ENCODE assay signal across 19 cellular contexts in the genomic region with DNA sequence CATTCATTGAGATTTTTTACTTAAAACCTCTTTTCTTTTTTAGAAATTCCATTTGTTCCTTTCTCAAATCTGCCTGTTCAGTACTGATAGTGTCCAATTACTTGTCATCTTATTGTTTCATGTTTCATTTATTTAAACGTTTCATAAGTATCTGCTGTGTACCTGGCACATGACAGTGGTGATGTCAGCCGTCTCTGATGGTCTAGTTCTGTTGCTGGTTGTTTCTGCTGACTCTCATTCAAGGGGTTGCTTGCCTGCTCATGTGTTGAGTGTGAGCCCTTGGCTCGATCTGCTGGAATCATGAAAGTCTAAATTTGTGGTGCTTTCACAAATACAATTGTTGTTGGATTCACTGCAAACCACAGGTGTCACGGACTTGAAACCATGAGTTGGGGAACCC. TPM values are rescaled to one million over a fixed set of nuclear protein-coding genes. Genes with fewer than 3 reads are reported as not detected.
DNase-seq lines count a peak whose midpoint lies in the region; ATAC-seq, FAIRE-seq and TF ChIP-seq lines count a peak whose summit lies in the region.
"Had no signal": no experiment of that assay in that cellular context is flagged by ENCODE, and none has a peak within 500 bp of the region (broad histone marks: within the 10 kb centered on the region; RNA-seq: fewer than 3 reads in every experiment).

No MANE protein-coding gene starts in this region.

- intact Hi-C loops in GM12878 (cut with micrococcal nuclease; ENCODE audit: unreplicated experiment): no loop called here
- intact Hi-C loops in heart right ventricle (cut with DNase I): no loop called here

- ATAC-seq in GM12878 (no peak), heart right ventricle (no peak)
- ATAC-seq in activated T-helper 17 cell treated with anti-CD3 and anti-CD28 coated beads, Interleukin-2, amount 50 U/mL, for 72 hours (replicated peaks): no peak

- H3K27ac Mint-ChIP-seq in activated T-helper 17 cell treated with anti-CD3 and anti-CD28 coated beads, Interleukin-2, amount 50 U/mL, for 72 hours: no peak overlapping the region

- in situ Hi-C loops in GM12878 (cut with MboI): no loop called here

- H3K79me2 ChIP-seq in GM12878 (ENCODE audit: control insufficient read depth, insufficient read depth, low read length): no peaks in the 10 kb centered on the region

- DNase-seq in GM12865 (ENCODE audit: low read depth) (peak; percentile 21), GM12878 (ENCODE audit: low read depth, low spot score) (no peak), epithelial cell of prostate (ENCODE audit: low read depth, low spot score) (no peak), heart right ventricle (no peak), ecto neural progenitor cell (ENCODE audit: low spot score) (no peak), mesenteric fat pad (ENCODE audit: low spot score) (no peak)
- DNase-seq: C1 segment of cervical spinal cord; Calu3; CD4-positive, alpha-beta memory T cell; COR-L47; DMS53; DMS79 treated with DMSO at 0.1 percent for 48 hours; GF-D8; GOT3 had no signal

- BruUV-seq in GM12878 (replicated peaks; lab: Mats Ljungman, UMichigan): no TSS peak

- no peak for TF ChIP-seq RAD21 in GM12878 (IDR thresholded peaks at IDR 0.05; ENCODE audit: insufficient read depth, low read depth, low read length)

- H3K9ac ChIP-seq in GM12878 (ENCODE audit: control insufficient read depth, insufficient read depth, low read length): no peak overlapping the region

- peaks cover 2% of the 10 kb centered on the region for H3K4me1 Mint-ChIP-seq in activated T-helper 17 cell treated with anti-CD3 and anti-CD28 coated beads, Interleukin-2, amount 50 U/mL, for 72 hours

- H3K27me3 ChIP-seq in GM12878 (replicated peaks in 1 of 2; ENCODE audit: control insufficient read depth in 2 of 2, insufficient read depth in 2 of 2, low read length in 1 of 2) (no peaks in the 10 kb centered on the region), heart right ventricle (no peaks in the 10 kb centered on the region)

- CTCF ChIA-PET in HEK293 (lab: Yijun Ruan, JAX) (interaction anchor here (1.8 kb wide), 1 partner anchor 138 kb away, joined by 8 read pairs; no protein-coding TSS in a partner anchor), GM12878 (lab: Yijun Ruan, JAX) (no interaction called here)

- H3K4me2 ChIP-seq in GM12878 (ENCODE audit: control insufficient read depth, insufficient read depth): no peak overlapping the region

- 34% methylated on average over 4 of the region's 4 CpGs for WGBS in GM12878 (ENCODE audit: insufficient coverage, insufficient replicate concordance, low lambda C conversion rate, missing lambda C conversion rate)
- 64 to 77% methylated on average over 4 of the region's 4 CpGs for WGBS in heart right ventricle, 2 donors

- H3K4me1 ChIP-seq in HEK293 (ENCODE audit: control insufficient read depth, insufficient read depth, low read length): no peaks in the 10 kb centered on the region
- H3K4me1 ChIP-seq in GM12878 (ENCODE audit: control insufficient read depth, insufficient read depth, low read length): peaks cover 1% of the 10 kb centered on the region
- peaks cover 0 to 7% (median 3%) of the 10 kb centered on the region in 9 donors for H3K4me1 ChIP-seq in heart right ventricle
- H3K4me1 ChIP-seq: HAP-1 had no signal

- H2AFZ ChIP-seq in GM12878 (ENCODE audit: control insufficient read depth, low read depth, low read length): no peak overlapping the region

- FAIRE-seq in GM12878 (lab: Jason Lieb, UNC): peak; percentile 7
- FAIRE-seq: GM19239, H54 had no signal

- H3K9me3 Mint-ChIP-seq in activated T-helper 17 cell treated with anti-CD3 and anti-CD28 coated beads, Interleukin-2, amount 50 U/mL, for 72 hours: peaks cover 6% of the 10 kb centered on the region

- POLR2A ChIA-PET in HEK293 (lab: Yijun Ruan, JAX) (no interaction called here), GM12878 (lab: Charles Lee) (no interaction called here)

- H3K9me3 ChIP-seq in HEK293 (ENCODE audit: control insufficient read depth, insufficient read depth, low read depth, low read length) (no peaks in the 10 kb centered on the region), GM12878 (replicated peaks; ENCODE audit: control insufficient read depth, insufficient read depth, low read length) (peaks cover 7% of the 10 kb centered on the region; the same call in 2 of the 3 replicates), heart right ventricle (peaks cover 0 to 23% (median 5%) of the 10 kb centered on the region in 11 donors)
- H3K9me3 ChIP-seq: HAP-1 had no signal

- no peak overlapping the region for H3K4me3 ChIP-seq in GM12865 (ENCODE audit: low read depth, low read length)
- no peak overlapping the region for H3K4me3 ChIP-seq in HEK293 (ENCODE audit: low read depth, low read length)
- H3K4me3 ChIP-seq in GM12878: no peak overlapping the region
- H3K4me3 ChIP-seq in heart right ventricle: no peak overlapping the region
- H3K4me3 ChIP-seq: HAP-1 had no signal

- no peaks in the 10 kb centered on the region for H3K36me3 Mint-ChIP-seq in activated T-helper 17 cell treated with anti-CD3 and anti-CD28 coated beads, Interleukin-2, amount 50 U/mL, for 72 hours (ENCODE audit: low read depth)

- no peak overlapping the region for H3K27ac ChIP-seq in HEK293 (ENCODE audit: extremely low read depth, low read depth, low read length)
- H3K27ac ChIP-seq in GM12878 (ENCODE audit: control insufficient read depth, insufficient read depth): no peak overlapping the region
- H3K27ac ChIP-seq in epithelial cell of prostate: peak overlapping the region; percentile 19
- H3K27ac ChIP-seq in heart right ventricle: no peak overlapping the region

- H4K20me1 ChIP-seq in GM12878 (ENCODE audit: control insufficient read depth, insufficient read depth): no peaks in the 10 kb centered on the region

- H3K4me3 Mint-ChIP-seq in activated T-helper 17 cell treated with anti-CD3 and anti-CD28 coated beads, Interleukin-2, amount 50 U/mL, for 72 hours: no peak overlapping the region
- H3K4me3 Mint-ChIP-seq: CD4-positive, alpha-beta memory T cell had no signal

- RAD21 ChIA-PET in GM12878 (lab: Charles Lee; ENCODE audit: unreplicated experiment): no interaction called here

- SMC1A ChIA-PET in GM12878 (lab: Charles Lee; ENCODE audit: uncharacterized antibody, unreplicated experiment): no interaction called here

- TF ChIP-seq CTCF in GM12865 (IDR thresholded peaks at IDR 0.05; ENCODE audit: insufficient read depth, low read depth, low read length, missing control alignments) (no peak), HEK293 (tag by site-specific recombination; IDR thresholded peaks at IDR 0.05) (no peak), GM12878 (IDR thresholded peaks at IDR 0.05 in 2 of 3, conservative IDR thresholded peaks at IDR 0.05 in 1 of 3; ENCODE audit: control insufficient read depth in 2 of 3, extremely low read depth in 1 of 3, insufficient read depth in 1 of 3, low read depth in 3 of 3, low read length in 3 of 3) (no peak), heart right ventricle (IDR thresholded peaks at IDR 0.05) (no peak)

- no peak for TF ChIP-seq EP300 in GM12878 (IDR thresholded peaks at IDR 0.05; ENCODE audit: borderline replicate concordance in 1 of 2, control insufficient read depth in 1 of 2, low read depth in 2 of 2, low read length in 2 of 2)

- H3K27me3 Mint-ChIP-seq in activated T-helper 17 cell treated with anti-CD3 and anti-CD28 coated beads, Interleukin-2, amount 50 U/mL, for 72 hours: peaks cover 4% of the 10 kb centered on the region
- H3K27me3 Mint-ChIP-seq: CD4-positive, alpha-beta memory T cell had no signal

- no peak for TF ChIP-seq POLR2A in GM12878 (IDR thresholded peaks at IDR 0.05; ENCODE audit: low read depth, low read length)

- H3K36me3 ChIP-seq in HEK293 (ENCODE audit: control insufficient read depth in 2 of 2, insufficient read depth in 1 of 2, low read length in 2 of 2) (no peaks in the 10 kb centered on the region), GM12878 (ENCODE audit: control insufficient read depth in 2 of 2, insufficient read depth in 2 of 2, low read length in 1 of 2) (no peaks in the 10 kb centered on the region), heart right ventricle (no peaks in the 10 kb centered on the region)
- H3K36me3 ChIP-seq: HAP-1 had no signal

RNA-seq across cellular contexts. Expression of gene C2CD2, which starts 25.5 kb away (rescaled TPM):
- total RNA-seq in GM12878 (2013; cell fraction: nucleolus; rRNA removed): 193 and 225 TPM in 2 replicates
- total RNA-seq in GM12878 (2014; rRNA removed): 13.0 and 13.7 TPM in 2 replicates
- 8.3 and 10.9 TPM in 2 replicates for total RNA-seq in GM12878 (2014; rRNA removed; fragmentation: Illumina TruSeq; extraction: Trizol)
- 11.2 and 11.6 TPM in 2 replicates for total RNA-seq in GM12878 (2021)
- 4.4 TPM for polyA plus RNA-seq in GM12878 (2011; ENCODE audit: low read depth)
- polyA plus RNA-seq in GM12878 (2011; rRNA removed): 26.9 and 30.9 TPM in 2 replicates
- 22.6 and 26.7 TPM in 2 replicates for polyA plus RNA-seq in GM12878 (2011; cell fraction: cytosol; rRNA removed)
- 59.4 and 76.9 TPM in 2 replicates for polyA plus RNA-seq in GM12878 (2011; cell fraction: nucleus; rRNA removed)
- polyA plus RNA-seq in GM12878 (2012): 7.7 and 13.4 TPM in 2 replicates
- polyA plus RNA-seq in GM12878 (2014; fragmentation: Illumina TruSeq; extraction: Trizol): 8.8 and 9.3 TPM in 2 replicates
- polyA plus RNA-seq in GM12878 (2014; fragmentation: Nextera tagmentation; extraction: Ambion mirVana): 1 to 10 TPM; 2.2 to 2.9 TPM
- 9.9 and 11.1 TPM in 2 replicates for polyA plus RNA-seq in GM12878 (2014; rRNA removed)
- 1 to 10 TPM; 2.5 to 4.9 TPM for polyA plus RNA-seq in GM12878 (2016; fragmentation: Nextera tagmentation; extraction: Ambion mirVana)
- 57.2 and 71.5 TPM in 2 replicates for polyA minus RNA-seq in GM12878 (2011; rRNA and poly(A)+ RNA removed)
- 9.8 and 11.5 TPM in 2 replicates for polyA minus RNA-seq in GM12878 (2011; cell fraction: cytosol; rRNA and poly(A)+ RNA removed)
- 29.0 and 42.4 TPM in 2 replicates for polyA minus RNA-seq in GM12878 (2011; cell fraction: nucleus; rRNA and poly(A)+ RNA removed)
- 1 to 10 TPM; 4.6 to 8.2 TPM for total RNA-seq in activated T-helper 17 cell treated with anti-CD3 and anti-CD28 coated beads, Interleukin-2, amount 50 U/mL, for 72 hours
- total RNA-seq in heart right ventricle: 10 to 100 TPM in 1 of 10 donors, 1 to 10 TPM in 9; 4.5 to 11.1 (median 6.9) TPM
- polyA plus RNA-seq in heart right ventricle: 1 to 10 TPM; 5.2 to 6.1 TPM
- total RNA-seq in mesenteric fat pad: 125 TPM

RNA-seq across cellular contexts. Expression of gene ZBTB21, which starts 30.8 kb away (rescaled TPM):
- total RNA-seq in GM12878 (2013; cell fraction: nucleolus; rRNA removed): 28.7 and 28.9 TPM in 2 replicates
- total RNA-seq in GM12878 (2014; rRNA removed) (8.5 and 9.8 TPM in 2 replicates), GM12878 (2014; rRNA removed; fragmentation: Illumina TruSeq; extraction: Trizol) (13.1 and 13.4 TPM in 2 replicates), GM12878 (2021) (17.9 and 21.6 TPM in 2 replicates), heart right ventricle (10 to 100 TPM in 2 of 10 donors, 1 to 10 TPM in 8; 3.8 to 15.2 (median 6.6) TPM), mesenteric fat pad (19.8 TPM)
- 6.1 TPM for polyA plus RNA-seq in GM12878 (2011; ENCODE audit: low read depth)
- polyA plus RNA-seq in GM12878 (2011; rRNA removed) (9.1 and 9.6 TPM in 2 replicates), GM12878 (2014; fragmentation: Illumina TruSeq; extraction: Trizol) (12.6 and 12.7 TPM in 2 replicates), GM12878 (2014; fragmentation: Nextera tagmentation; extraction: Ambion mirVana) (1 to 10 TPM; 1.8 to 2.3 TPM), GM12878 (2014; rRNA removed) (6.3 and 7.0 TPM in 2 replicates), GM12878 (2016; fragmentation: Nextera tagmentation; extraction: Ambion mirVana) (10 to 100 TPM; 11.3 to 13.9 TPM), heart right ventricle (1 to 10 TPM; 1.3 to 1.9 TPM)
- 5.7 and 11.2 TPM in 2 replicates for polyA plus RNA-seq in GM12878 (2011; cell fraction: cytosol; rRNA removed)
- 12.9 and 18.3 TPM in 2 replicates for polyA plus RNA-seq in GM12878 (2011; cell fraction: nucleus; rRNA removed)
- 9.1 and 9.6 TPM in 2 replicates for polyA plus RNA-seq in GM12878 (2012)
- polyA minus RNA-seq in GM12878 (2011; rRNA and poly(A)+ RNA removed): 14.7 and 15.7 TPM in 2 replicates
- 6.4 and 8.6 TPM in 2 replicates for polyA minus RNA-seq in GM12878 (2011; cell fraction: cytosol; rRNA and poly(A)+ RNA removed)
- polyA minus RNA-seq in GM12878 (2011; cell fraction: nucleus; rRNA and poly(A)+ RNA removed): 10.8 and 12.8 TPM in 2 replicates
- 10 to 100 TPM; 18.5 to 37.2 TPM for total RNA-seq in activated T-helper 17 cell treated with anti-CD3 and anti-CD28 coated beads, Interleukin-2, amount 50 U/mL, for 72 hours
